Comparison of ENCODE assay signal across 12 cellular contexts in genomic region chr2:54065411-54065810, GRCh38. TPM values are rescaled to one million over a fixed set of nuclear protein-coding genes. Genes with fewer than 3 reads are reported as not detected.
A peak's percentile ranks its signal among the peaks of the same experiment; 100 is the strongest.
DNase-seq lines count a peak whose midpoint lies in the region; FAIRE-seq and TF ChIP-seq lines count a peak whose summit lies in the region.
"Had no signal": no experiment of that assay in that cellular context is flagged by ENCODE, and none has a peak within 500 bp of the region (broad histone marks: within the 10 kb centered on the region; RNA-seq: fewer than 3 reads in every experiment).

No MANE protein-coding gene starts in this region.

- FAIRE-seq in bronchial epithelial cell (lab: Jason Lieb, UNC) (peak; percentile 32), keratinocyte (lab: Jason Lieb, UNC) (peak; percentile 96), GM12892 (lab: Jason Lieb, UNC) (no peak)

- DNase-seq in Ammon's horn (ENCODE audit: low spot score) (peak; percentile 76), NCI-H1694 treated with DMSO at 0.1 percent for 48 hours (lab: John Stamatoyannopoulos, UW) (peak; percentile 86), bronchial epithelial cell (ENCODE audit: low read depth) (peak; percentile 98), keratinocyte (ENCODE audit: low read depth, low spot score) (peak; percentile 76), GM12892 (ENCODE audit: insufficient read length) (no peak), NCI-H2107 treated with DMSO at 0.1 percent for 48 hours (lab: John Stamatoyannopoulos, UW; ENCODE audit: unreplicated experiment) (no peak), esophagus muscularis mucosa (ENCODE audit: extremely low spot score) (no peak), Karpas-422 (no peak)
- DNase-seq: activated gamma-delta T cell treated with Interleukin-2 at 50 U/mL for 16 hours, NCI-H748 treated with DMSO at 0.1 percent for 48 hours, sigmoid colon, upper lobe of left lung had no signal

- H2AFZ ChIP-seq in keratinocyte (ENCODE audit: control insufficient read depth, low read length) (peak overlapping the region; percentile 74), Karpas-422 (ENCODE audit: low read length) (no peak overlapping the region)

- H3K4me3 ChIP-seq in bronchial epithelial cell (ENCODE audit: low read depth, low read length), result no peak overlapping the region
- no peak overlapping the region for H3K4me3 ChIP-seq in keratinocyte (ENCODE audit: control insufficient read depth in 2 of 3, extremely low read depth in 1 of 3, insufficient read depth in 2 of 3, low read depth in 1 of 3, low read length in 3 of 3)
- H3K4me3 ChIP-seq in esophagus muscularis mucosa, result no peak overlapping the region
- H3K4me3 ChIP-seq in Karpas-422 (ENCODE audit: low read length), result no peak overlapping the region
- H3K4me3 ChIP-seq: sigmoid colon, upper lobe of left lung had no signal

- H3K4me2 ChIP-seq in keratinocyte (ENCODE audit: control insufficient read depth, extremely low read depth, insufficient read depth, low read depth, low read length) (peak overlapping the region; percentile 73), Karpas-422 (ENCODE audit: low read depth, low read length, poor library complexity, severe bottlenecking) (no peak overlapping the region)

- intact Hi-C loops in esophagus muscularis mucosa (cut with DNase I), result no loop called here

- no peaks in the 10 kb centered on the region; the same call in 1 of the 2 replicates for H3K9me2 ChIP-seq in Karpas-422 (replicated peaks; ENCODE audit: insufficient read depth, low read length)

- no peak for TF ChIP-seq EP300 in esophagus muscularis mucosa (IDR thresholded peaks at IDR 0.05)

- H3K27me3 ChIP-seq in bronchial epithelial cell (ENCODE audit: control insufficient read depth, insufficient read depth, low read length), result no peaks in the 10 kb centered on the region
- no peaks in the 10 kb centered on the region for H3K27me3 ChIP-seq in keratinocyte (ENCODE audit: control insufficient read depth, extremely low read depth, insufficient read depth, low read length)
- H3K27me3 ChIP-seq in esophagus muscularis mucosa, result no peaks in the 10 kb centered on the region
- H3K27me3 ChIP-seq in Karpas-422 (ENCODE audit: low read length), result no peaks in the 10 kb centered on the region
- H3K27me3 ChIP-seq: sigmoid colon, upper lobe of left lung had no signal

- no peaks in the 10 kb centered on the region for H3K79me2 ChIP-seq in keratinocyte (ENCODE audit: control insufficient read depth, insufficient read depth, low read length)
- no peaks in the 10 kb centered on the region for H3K79me2 ChIP-seq in Karpas-422 (ENCODE audit: low read length)

- H3K36me3 ChIP-seq in bronchial epithelial cell (ENCODE audit: control insufficient read depth, insufficient read depth, low read length) (no peaks in the 10 kb centered on the region), keratinocyte (ENCODE audit: control insufficient read depth in 2 of 2, extremely low read depth in 1 of 2, insufficient read depth in 2 of 2, low read length in 2 of 2) (no peaks in the 10 kb centered on the region), esophagus muscularis mucosa (no peaks in the 10 kb centered on the region), Karpas-422 (ENCODE audit: insufficient read depth, low read length) (no peaks in the 10 kb centered on the region)
- H3K36me3 ChIP-seq: sigmoid colon, upper lobe of left lung had no signal

- TF ChIP-seq CTCF in bronchial epithelial cell (IDR thresholded peaks at IDR 0.05; ENCODE audit: insufficient read depth, low read length, severe bottlenecking) (no peak), keratinocyte (optimal IDR thresholded peaks at IDR 0.05 in 1 of 3, IDR thresholded peaks at IDR 0.05 in 1 of 3, conservative IDR thresholded peaks at IDR 0.05 in 1 of 3; ENCODE audit: extremely low read depth in 1 of 3, insufficient read depth in 2 of 3, low read length in 3 of 3) (no peak), esophagus muscularis mucosa (IDR thresholded peaks at IDR 0.05) (no peak)

- H3K9ac ChIP-seq in keratinocyte (ENCODE audit: control insufficient read depth, extremely low read depth, insufficient read depth, low read length) (peak overlapping the region; percentile 53), Karpas-422 (ENCODE audit: low read length) (no peak overlapping the region)

- H3K9me1 ChIP-seq in keratinocyte (ENCODE audit: control insufficient read depth, extremely low read depth, insufficient read depth, low read length), result no peaks in the 10 kb centered on the region

- dilution Hi-C loops in keratinocyte (cut with MboI; ENCODE audit: extremely low pct_ligation_motif_present, low sequenced_read_pairs), result no loop called here

- H4K20me1 ChIP-seq in keratinocyte (ENCODE audit: control insufficient read depth, extremely low read depth, insufficient read depth, low read length) (no peaks in the 10 kb centered on the region), Karpas-422 (ENCODE audit: insufficient read depth, low read depth, low read length) (no peaks in the 10 kb centered on the region)

- H3K9me3 ChIP-seq in keratinocyte (ENCODE audit: control insufficient read depth, low read depth, low read length), result no peaks in the 10 kb centered on the region
- no peaks in the 10 kb centered on the region for H3K9me3 ChIP-seq in esophagus muscularis mucosa
- H3K9me3 ChIP-seq in Karpas-422 (ENCODE audit: low read length), result no peaks in the 10 kb centered on the region
- H3K9me3 ChIP-seq: sigmoid colon, upper lobe of left lung had no signal

- WGBS in esophagus muscularis mucosa, result 69% methylated on average over 2 of the region's 2 CpGs

- no peak for TF ChIP-seq POLR2A in GM12892 (IDR thresholded peaks at IDR 0.05; ENCODE audit: low read depth, low read length)
- TF ChIP-seq POLR2A in esophagus muscularis mucosa (IDR thresholded peaks at IDR 0.05; ENCODE audit: low read depth), result no peak

- H3K4me1 ChIP-seq in keratinocyte (ENCODE audit: control insufficient read depth, extremely low read depth, insufficient read depth, low read length) (peaks cover 40% of the 10 kb centered on the region), esophagus muscularis mucosa (peaks cover 0 to 14% (median 6%) of the 10 kb centered on the region in 4 donors), Karpas-422 (ENCODE audit: low read length) (peaks cover 16% of the 10 kb centered on the region)
- H3K4me1 ChIP-seq: sigmoid colon, upper lobe of left lung had no signal

- H3K27ac ChIP-seq in keratinocyte (ENCODE audit: control insufficient read depth, insufficient read depth, low read length) (peak overlapping the region; percentile 86), esophagus muscularis mucosa (replicated peaks in 1 of 4) (no peak overlapping the region), Karpas-422 (ENCODE audit: low read length) (no peak overlapping the region)
- H3K27ac ChIP-seq: sigmoid colon, upper lobe of left lung had no signal

RNA-seq across cellular contexts. Expression of gene ACYP2, which starts 50.0 kb away (rescaled TPM):
- total RNA-seq in bronchial epithelial cell (9.0 and 25.9 TPM in 2 replicates), esophagus muscularis mucosa (10 to 100 TPM; 15.4 to 28.7 (median 22.7) TPM)
- 8.0 to 8.9 TPM (median 8.7 TPM) in 3 replicates for polyA plus RNA-seq in keratinocyte
- polyA plus RNA-seq in keratinocyte (2011; ENCODE audit: low read depth), result 19.6 TPM
- polyA plus RNA-seq in keratinocyte (2011; cell fraction: cytosol; rRNA removed), result 14.0 and 17.1 TPM in 2 replicates
- polyA plus RNA-seq in keratinocyte (2011; cell fraction: nucleus; rRNA removed), result 4.5 and 6.6 TPM in 2 replicates
- 10.2 and 18.1 TPM in 2 replicates for polyA plus RNA-seq in keratinocyte (2012; ENCODE audit: low replicate concordance)
- polyA minus RNA-seq in keratinocyte, result 3.5 to 5.2 TPM in 2 of 3 replicates, not detected in the other
- polyA minus RNA-seq in keratinocyte (2011; cell fraction: cytosol; rRNA and poly(A)+ RNA removed), result 6.5 TPM
- polyA minus RNA-seq in keratinocyte (2011; cell fraction: nucleus; rRNA and poly(A)+ RNA removed), result 5.0 and 11.4 TPM in 2 replicates
- 3.0 TPM for polyA plus RNA-seq in GM12892 (2012; ENCODE audit: missing spikeins)
- total RNA-seq in Karpas-422 (2014; rRNA removed; shearing (Covaris generic); ENCODE audit: low replicate concordance), result 19.8 and 22.8 TPM in 2 replicates

Comparison
In these comparisons a context has a peak if more than half of its experiments do, and no peak if none do; other contexts are left out.
1. DNase-seq: peak in Ammon's horn (single experiment), NCI-H1694 treated with DMSO at 0.1 percent for 48 hours (single experiment), bronchial epithelial cell (single experiment) and keratinocyte (single experiment); none in GM12892 (single experiment), NCI-H2107 treated with DMSO at 0.1 percent for 48 hours (single experiment), esophagus muscularis mucosa (single experiment) and Karpas-422 (single experiment).